8 cellular contexts compared by ENCODE assay signal in the genomic region with DNA sequence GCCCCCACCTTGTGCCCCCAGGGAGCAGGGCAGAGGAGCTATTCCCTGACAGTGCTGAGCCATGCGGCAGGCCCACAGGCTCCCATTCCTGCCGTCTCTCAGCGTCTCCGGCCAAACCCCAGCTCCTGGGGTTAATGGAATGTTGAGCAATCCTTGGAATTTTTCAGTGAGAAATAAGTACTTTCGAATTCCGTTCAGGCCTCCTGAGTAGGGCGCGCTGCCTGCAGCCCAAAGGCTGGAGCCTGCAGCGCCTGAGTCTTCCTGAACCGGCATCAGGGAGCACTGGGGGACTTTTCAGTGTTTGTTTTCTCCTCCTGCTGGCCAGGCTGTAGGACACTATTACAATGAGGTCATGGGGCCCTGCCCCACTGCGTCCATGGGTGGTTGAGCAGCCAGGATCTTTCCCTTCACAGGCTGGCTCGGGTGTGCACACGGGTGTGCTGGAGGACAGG. TPM values are rescaled to one million over a fixed set of nuclear protein-coding genes. Genes with fewer than 3 reads are reported as not detected.
A peak's percentile ranks its signal among the peaks of the same experiment; 100 is the strongest.
DNase-seq lines count a peak whose midpoint lies in the region; ATAC-seq and TF ChIP-seq lines count a peak whose summit lies in the region.

No MANE protein-coding gene starts in this region.

- H2AFZ ChIP-seq in neural progenitor cell (replicated peaks): peak overlapping the region; percentile 80

- peak overlapping the region; percentile 69 for H3K27ac ChIP-seq in neural progenitor cell

- peaks cover 13% of the 10 kb centered on the region for H3F3A ChIP-seq in neural progenitor cell (ENCODE audit: low read depth)

- peaks cover 89% of the 10 kb centered on the region for H3K4me1 Mint-ChIP-seq in neural progenitor cell
- H3K4me1 Mint-ChIP-seq in activated T-cell treated with anti-CD3 and anti-CD28 coated beads, Interleukin-2, amount 50 U/mL, for 72 hours (ENCODE audit: low read depth): peaks cover 9% of the 10 kb centered on the region

- no peaks in the 10 kb centered on the region for H3K9me3 ChIP-seq in neural progenitor cell (ENCODE audit: low read depth)

- H3K79me2 ChIP-seq in neural progenitor cell (ENCODE audit: low read depth): no peaks in the 10 kb centered on the region

- H3K4me3 ChIP-seq in fibroblast of pulmonary artery (replicated peaks; ENCODE audit: low read depth, low read length): no peak overlapping the region
- H3K4me3 ChIP-seq in neural progenitor cell: no peak overlapping the region

- H4K20me1 ChIP-seq in neural progenitor cell (ENCODE audit: low read depth): no peaks in the 10 kb centered on the region

- H3K27me3 Mint-ChIP-seq in neural progenitor cell (ENCODE audit: insufficient read depth, low read depth): peaks cover 3% of the 10 kb centered on the region
- no peaks in the 10 kb centered on the region for H3K27me3 Mint-ChIP-seq in activated T-cell treated with anti-CD3 and anti-CD28 coated beads, Interleukin-2, amount 50 U/mL, for 72 hours (ENCODE audit: low read depth)

- no peak for ATAC-seq in activated T-cell treated with anti-CD3 and anti-CD28 coated beads, Interleukin-2, amount 50 U/mL, for 72 hours (replicated peaks in 1 of 2)
- ATAC-seq in HG03354 (IDR thresholded peaks at IDR 0.05; ENCODE audit: poor library complexity, severe bottlenecking, unreplicated experiment): no peak
- ATAC-seq in HG03196 (IDR thresholded peaks at IDR 0.05; ENCODE audit: unreplicated experiment): no peak

- H3K27ac Mint-ChIP-seq in neural progenitor cell: peak overlapping the region; percentile 78
- H3K27ac Mint-ChIP-seq in activated T-cell treated with anti-CD3 and anti-CD28 coated beads, Interleukin-2, amount 50 U/mL, for 72 hours: no peak overlapping the region

- no peaks in the 10 kb centered on the region for H3K36me3 ChIP-seq in neural progenitor cell

- peak overlapping the region; percentile 54 for H3K4me2 ChIP-seq in neural progenitor cell

- TF ChIP-seq CTCF in fibroblast of pulmonary artery (IDR thresholded peaks at IDR 0.05; ENCODE audit: low read length, missing control alignments) (peak; percentile 34), neural progenitor cell (IDR thresholded peaks at IDR 0.05) (peak; percentile 19)

- DNase-seq in ACHN (peak; percentile 87), RPMI7951 (ENCODE audit: low read depth) (peak; percentile 95), fibroblast of pulmonary artery (ENCODE audit: low read depth) (peak; percentile 95), neural progenitor cell (ENCODE audit: low spot score) (peak; percentile 81)
- no peak for DNase-seq in activated T-cell treated with anti-CD3 and anti-CD28 coated beads, Interleukin-2, amount 50 U/mL, for 72 hours
- DNase-seq in stimulated activated naive CD4-positive, alpha-beta T cell (lab: John Stamatoyannopoulos, UW): no peak

- in situ Hi-C loops in ACHN (cut with HindIII; ENCODE audit: low pct_ligation_motif_present, low pct_unique_long_range_greater_than_20kb, low sequenced_read_pairs): loop anchor here (25.0 kb wide), 1 partner anchor 90 kb away; no protein-coding TSS in a partner anchor

- no peaks in the 10 kb centered on the region for H3K9me3 Mint-ChIP-seq in neural progenitor cell
- no peaks in the 10 kb centered on the region for H3K9me3 Mint-ChIP-seq in activated T-cell treated with anti-CD3 and anti-CD28 coated beads, Interleukin-2, amount 50 U/mL, for 72 hours

- H3K36me3 Mint-ChIP-seq in neural progenitor cell: no peaks in the 10 kb centered on the region
- H3K36me3 Mint-ChIP-seq in activated T-cell treated with anti-CD3 and anti-CD28 coated beads, Interleukin-2, amount 50 U/mL, for 72 hours (ENCODE audit: insufficient read depth in 2 of 2): no peaks in the 10 kb centered on the region

- no peaks in the 10 kb centered on the region for H3K27me3 ChIP-seq in neural progenitor cell

- peak overlapping the region; percentile 34 for H3K4me3 Mint-ChIP-seq in neural progenitor cell
- no peak overlapping the region for H3K4me3 Mint-ChIP-seq in activated T-cell treated with anti-CD3 and anti-CD28 coated beads, Interleukin-2, amount 50 U/mL, for 72 hours

- H3K4me1 ChIP-seq in neural progenitor cell: peaks cover 53% of the 10 kb centered on the region

- no peak overlapping the region for H3K9ac ChIP-seq in neural progenitor cell

RNA-seq across cellular contexts. Expression of a gene that starts 33.3 kb away (rescaled TPM):
- 35.4 and 51.5 TPM in 2 replicates for total RNA-seq in RPMI7951 (2014; rRNA removed; shearing (Covaris generic))
- 2.7 and 5.0 TPM in 2 replicates for total RNA-seq in neural progenitor cell (ENCODE audit: low replicate concordance)
- total RNA-seq in activated T-cell treated with anti-CD3 and anti-CD28 coated beads, Interleukin-2, amount 50 U/mL, for 72 hours: 10 to 100 TPM; 46.3 to 83.0 TPM

Comparison
In these comparisons a context has a peak if more than half of its experiments do, and no peak if none do; other contexts are left out.
1. DNase-seq: peak in ACHN (single experiment), RPMI7951 (single experiment), fibroblast of pulmonary artery (single experiment) and neural progenitor cell (single experiment); none in activated T-cell treated with anti-CD3 and anti-CD28 coated beads, Interleukin-2, amount 50 U/mL, for 72 hours (0 of 2) and stimulated activated naive CD4-positive, alpha-beta T cell (0 of 6).